Comparison of ENCODE assay signal across 8 cellular contexts in the genomic region with DNA sequence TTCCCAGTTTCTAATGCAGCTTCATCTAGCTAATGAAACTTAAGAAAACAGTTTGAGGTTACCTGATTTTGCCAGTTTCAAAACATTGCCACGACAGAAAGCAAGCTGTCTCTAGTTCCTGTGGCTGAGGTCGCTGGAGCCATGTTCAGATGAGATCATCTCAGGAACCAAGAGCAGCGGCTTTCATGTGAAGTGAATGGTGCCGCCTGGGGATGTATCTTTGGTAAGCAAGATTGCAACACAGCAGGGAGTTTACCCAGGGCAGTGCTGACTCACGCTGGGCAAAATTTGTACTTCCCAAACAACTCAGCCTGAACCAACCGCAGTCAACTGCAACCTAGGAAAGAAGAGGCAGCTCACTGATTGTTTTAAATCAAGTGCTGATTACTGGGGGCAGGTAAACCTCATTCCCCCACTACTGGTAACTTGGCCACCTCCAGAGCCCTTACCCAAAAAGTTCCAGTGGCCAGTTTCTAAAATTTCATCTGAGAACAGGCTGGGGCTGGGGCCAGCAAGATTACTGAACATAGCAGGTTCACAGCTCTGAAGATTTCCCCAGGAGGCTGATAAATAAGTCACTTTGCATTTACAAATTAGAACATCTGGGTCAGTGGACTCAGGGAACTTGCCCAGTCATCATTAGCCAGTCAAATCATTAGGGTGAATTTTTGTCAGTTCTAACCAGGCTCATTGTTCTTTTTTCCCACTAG. TPM values are rescaled to one million over a fixed set of nuclear protein-coding genes. Genes with fewer than 3 reads are reported as not detected.
DNase-seq lines count a peak whose midpoint lies in the region; FAIRE-seq and TF ChIP-seq lines count a peak whose summit lies in the region.

A gene with protein sequence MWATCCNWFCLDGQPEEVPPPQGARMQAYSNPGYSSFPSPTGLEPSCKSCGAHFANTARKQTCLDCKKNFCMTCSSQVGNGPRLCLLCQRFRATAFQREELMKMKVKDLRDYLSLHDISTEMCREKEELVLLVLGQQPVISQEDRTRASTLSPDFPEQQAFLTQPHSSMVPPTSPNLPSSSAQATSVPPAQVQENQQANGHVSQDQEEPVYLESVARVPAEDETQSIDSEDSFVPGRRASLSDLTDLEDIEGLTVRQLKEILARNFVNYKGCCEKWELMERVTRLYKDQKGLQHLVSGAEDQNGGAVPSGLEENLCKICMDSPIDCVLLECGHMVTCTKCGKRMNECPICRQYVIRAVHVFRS (minus strand): TSS at position 194 of the 710 bp plus-strand sequence. CDS start 37,154 bp downstream, outside the sequence.

- H2AFZ ChIP-seq in trophoblast cell (ENCODE audit: insufficient read depth, low read length, poor library complexity) = no peak within 1 kb of the TSS

- H3K9ac ChIP-seq in trophoblast cell (ENCODE audit: low read length) = no peak within 1 kb of the TSS

- no peak within 1 kb of the TSS for H3K4ac ChIP-seq in trophoblast cell (ENCODE audit: low read depth, low read length)

- H3K4me2 ChIP-seq in trophoblast cell (ENCODE audit: low read length) = peak within 1 kb of the TSS; percentile 26

- H4K8ac ChIP-seq in trophoblast cell (ENCODE audit: low read depth, low read length) = peak within 1 kb of the TSS; percentile 79

- H3K9me3 ChIP-seq in cardiac muscle cell (ENCODE audit: low read depth) (no peaks in the 10 kb centered on the region), trophoblast cell (ENCODE audit: insufficient read depth, low read depth, low read length) (no peaks in the 10 kb centered on the region), tibial nerve (no peaks in the 10 kb centered on the region)

- H4K91ac ChIP-seq in trophoblast cell (ENCODE audit: low read depth, low read length) = peak within 1 kb of the TSS; percentile 67

- H3K4me1 ChIP-seq in cardiac muscle cell (ENCODE audit: low read depth) (peaks cover 6% of the 10 kb centered on the region), trophoblast cell (ENCODE audit: control insufficient read depth in 1 of 2, insufficient read depth in 2 of 2, low read length in 2 of 2) (peaks cover 0 to 6% of the 10 kb centered on the region in 2 experiments), tibial nerve (peaks cover 0 to 22% (median 16%) of the 10 kb centered on the region in 4 donors)

- H2BK5ac ChIP-seq in trophoblast cell (ENCODE audit: low read depth, low read length, poor library complexity) = peak within 1 kb of the TSS; percentile 46

- H3K27ac ChIP-seq in cardiac muscle cell (peak within 1 kb of the TSS; percentile 37), trophoblast cell (ENCODE audit: low read depth, low read length) (peak within 1 kb of the TSS; percentile 61), tibial nerve (peak within 1 kb of the TSS; percentile 45 to 84 (median 82))

- H3K18ac ChIP-seq in trophoblast cell (ENCODE audit: low read length) = no peak within 1 kb of the TSS

- peak; percentile 97 for FAIRE-seq in H54 (lab: Jason Lieb, UNC)

- no CpG with 5 or more reads among the region's 6 CpGs for WGBS in trophoblast cell (ENCODE audit: extremely low coverage, insufficient coverage, insufficient read length)
- 6 to 12% methylated on average over 6 of the region's 6 CpGs for WGBS in tibial nerve, 2 donors

- peak within 1 kb of the TSS; percentile 31 for H2BK120ac ChIP-seq in trophoblast cell (ENCODE audit: insufficient read depth, low read length, poor library complexity)

- TF ChIP-seq POLR2A in H54 (IDR thresholded peaks at IDR 0.05; ENCODE audit: low read depth, low read length) = no peak; the same call in 1 of the 2 replicates
- peak in 1 of 2 donors; percentile 24 for TF ChIP-seq POLR2A in tibial nerve (IDR thresholded peaks at IDR 0.05)

- no peak within 1 kb of the TSS for H2AK5ac ChIP-seq in trophoblast cell (ENCODE audit: low read length)

- peak within 1 kb of the TSS; percentile 11 for H2BK12ac ChIP-seq in trophoblast cell (ENCODE audit: low read length)

- H3K27me3 ChIP-seq in cardiac muscle cell (no peaks in the 10 kb centered on the region), trophoblast cell (ENCODE audit: insufficient read depth, low read length) (no peaks in the 10 kb centered on the region), tibial nerve (no peaks in the 10 kb centered on the region)

- TF ChIP-seq CTCF in cardiac muscle cell (IDR thresholded peaks at IDR 0.05; ENCODE audit: low read depth, low read length) = peak; percentile 26
- TF ChIP-seq CTCF in tibial nerve (IDR thresholded peaks at IDR 0.05) = peak in 3 of 5 experiments; percentile 5 to 42 (median 26)

- DNase-seq in GDM1 (lab: John Stamatoyannopoulos, UW) (peak; percentile 81), H54 (ENCODE audit: insufficient read length, low spot score) (peak; percentile 71), LoVo (ENCODE audit: low spot score) (peak; percentile 95), SKM-1 treated with dmso at 0.1 percent for 144 hours (lab: John Stamatoyannopoulos, UW; ENCODE audit: unreplicated experiment) (peak; percentile 97), cardiac muscle cell (ENCODE audit: low read depth in 1 of 2, low spot score in 1 of 2) (peak; percentile 75 to 98), trophoblast cell (peak; percentile 96 to 97), tibial nerve (ENCODE audit: low spot score in 2 of 2) (peak; percentile 81 to 93)
- peak; percentile 70 for DNase-seq in activated naive CD8-positive, alpha-beta T cell treated with anti-CD3 and anti-CD28 coated beads, Interleukin-2, amount 50 U/mL, for 16 hours (ENCODE audit: low read depth, low spot score)

- H3K4me3 ChIP-seq in cardiac muscle cell (no peak within 1 kb of the TSS), trophoblast cell (ENCODE audit: low read depth, low read length) (no peak within 1 kb of the TSS), tibial nerve (peak within 1 kb of the TSS in 2 of 4 donors; percentile 25 to 29)

- no peaks in the 10 kb centered on the region for H3K79me1 ChIP-seq in trophoblast cell (ENCODE audit: low read length)

- H3K23ac ChIP-seq in trophoblast cell (ENCODE audit: low read length) = no peak within 1 kb of the TSS

- H4K12ac ChIP-seq in trophoblast cell (ENCODE audit: low read depth, low read length) = peak within 1 kb of the TSS; percentile 27

- peak in 1 of 2 donors; percentile 89 for TF ChIP-seq EP300 in tibial nerve (IDR thresholded peaks at IDR 0.05)

- H3K14ac ChIP-seq in trophoblast cell (ENCODE audit: low read length) = no peak within 1 kb of the TSS

- H3K36me3 ChIP-seq in cardiac muscle cell (no peaks in the 10 kb centered on the region), trophoblast cell (ENCODE audit: control insufficient read depth in 1 of 2, insufficient read depth in 2 of 2, low read length in 2 of 2) (no peaks in the 10 kb centered on the region), tibial nerve (peaks cover 0 to 7% (median 0%) of the 10 kb centered on the region in 3 donors)

- no peaks in the 10 kb centered on the region for H3K79me2 ChIP-seq in trophoblast cell (ENCODE audit: control insufficient read depth, insufficient read depth, low read length, poor library complexity)

RNA-seq across cellular contexts. Expression of the gene that starts here (rescaled TPM):
- total RNA-seq in cardiac muscle cell (8.6 and 22.3 TPM in 2 replicates), tibial nerve (10 to 100 TPM; 10.8 to 41.3 (median 17.2) TPM)
- polyA plus RNA-seq in cardiac muscle cell = 3.7 and 4.9 TPM in 2 replicates
- polyA plus RNA-seq in trophoblast cell (2013) = 6.5 and 7.2 TPM in 2 replicates
